ENCODE assay signal across 1 cellular context in the genomic region with DNA sequence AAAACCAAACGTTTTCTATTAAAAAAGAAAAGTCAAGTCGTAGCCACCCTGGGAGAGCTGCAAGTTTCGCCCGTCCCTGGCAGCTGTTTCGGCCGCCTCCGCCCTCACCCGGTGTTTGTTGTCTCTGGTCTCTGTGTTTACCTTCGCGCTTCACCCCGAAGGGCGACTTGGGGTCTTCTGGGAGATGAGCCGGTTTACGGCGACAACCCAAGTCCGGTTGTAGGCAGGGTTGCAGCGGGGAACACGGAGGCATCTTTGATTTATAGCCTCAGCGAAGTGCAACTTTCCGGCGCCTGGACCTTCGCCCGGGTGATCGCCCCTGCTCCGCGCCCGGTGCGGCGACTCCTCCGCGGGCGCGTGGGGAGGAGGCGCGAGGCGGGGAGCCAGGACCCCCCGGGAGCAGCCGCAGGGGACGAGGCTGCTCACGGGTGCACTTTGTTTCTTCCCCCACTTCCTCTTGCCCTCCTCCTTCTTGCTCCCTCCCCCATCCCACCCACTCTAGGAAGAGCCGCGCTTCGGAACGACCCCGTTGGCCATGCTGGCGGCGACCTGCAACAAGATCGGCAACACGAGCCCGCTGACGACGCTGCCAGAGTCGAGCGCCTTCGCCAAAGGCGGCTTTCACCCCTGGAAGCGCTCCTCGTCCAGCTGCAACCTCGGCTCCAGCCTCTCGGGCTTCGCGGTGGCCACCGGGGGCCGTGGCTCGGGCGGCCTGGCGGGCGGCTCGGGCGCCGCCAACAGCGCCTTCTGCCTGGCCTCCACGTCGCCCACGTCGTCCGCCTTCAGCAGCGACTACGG.
TF ChIP-seq lines count a peak whose summit lies in the region.

No MANE protein-coding gene starts in this region.

TF ChIP-seq in HEK293, 187 proteins besides CTCF, POLR2A, EP300 and RAD21 (continued from another document):
- TF ChIP-seq, protein P1, sequence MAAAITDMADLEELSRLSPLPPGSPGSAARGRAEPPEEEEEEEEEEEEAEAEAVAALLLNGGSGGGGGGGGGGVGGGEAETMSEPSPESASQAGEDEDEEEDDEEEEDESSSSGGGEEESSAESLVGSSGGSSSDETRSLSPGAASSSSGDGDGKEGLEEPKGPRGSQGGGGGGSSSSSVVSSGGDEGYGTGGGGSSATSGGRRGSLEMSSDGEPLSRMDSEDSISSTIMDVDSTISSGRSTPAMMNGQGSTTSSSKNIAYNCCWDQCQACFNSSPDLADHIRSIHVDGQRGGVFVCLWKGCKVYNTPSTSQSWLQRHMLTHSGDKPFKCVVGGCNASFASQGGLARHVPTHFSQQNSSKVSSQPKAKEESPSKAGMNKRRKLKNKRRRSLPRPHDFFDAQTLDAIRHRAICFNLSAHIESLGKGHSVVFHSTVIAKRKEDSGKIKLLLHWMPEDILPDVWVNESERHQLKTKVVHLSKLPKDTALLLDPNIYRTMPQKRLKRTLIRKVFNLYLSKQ (tag by site-specific recombination; IDR thresholded peaks at IDR 0.05; ENCODE audit: borderline replicate concordance), result no peak
- TF ChIP-seq, protein P2, sequence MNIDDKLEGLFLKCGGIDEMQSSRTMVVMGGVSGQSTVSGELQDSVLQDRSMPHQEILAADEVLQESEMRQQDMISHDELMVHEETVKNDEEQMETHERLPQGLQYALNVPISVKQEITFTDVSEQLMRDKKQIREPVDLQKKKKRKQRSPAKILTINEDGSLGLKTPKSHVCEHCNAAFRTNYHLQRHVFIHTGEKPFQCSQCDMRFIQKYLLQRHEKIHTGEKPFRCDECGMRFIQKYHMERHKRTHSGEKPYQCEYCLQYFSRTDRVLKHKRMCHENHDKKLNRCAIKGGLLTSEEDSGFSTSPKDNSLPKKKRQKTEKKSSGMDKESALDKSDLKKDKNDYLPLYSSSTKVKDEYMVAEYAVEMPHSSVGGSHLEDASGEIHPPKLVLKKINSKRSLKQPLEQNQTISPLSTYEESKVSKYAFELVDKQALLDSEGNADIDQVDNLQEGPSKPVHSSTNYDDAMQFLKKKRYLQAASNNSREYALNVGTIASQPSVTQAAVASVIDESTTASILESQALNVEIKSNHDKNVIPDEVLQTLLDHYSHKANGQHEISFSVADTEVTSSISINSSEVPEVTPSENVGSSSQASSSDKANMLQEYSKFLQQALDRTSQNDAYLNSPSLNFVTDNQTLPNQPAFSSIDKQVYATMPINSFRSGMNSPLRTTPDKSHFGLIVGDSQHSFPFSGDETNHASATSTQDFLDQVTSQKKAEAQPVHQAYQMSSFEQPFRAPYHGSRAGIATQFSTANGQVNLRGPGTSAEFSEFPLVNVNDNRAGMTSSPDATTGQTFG (tag by site-specific recombination; IDR thresholded peaks at IDR 0.05; ENCODE audit: borderline replicate concordance), result no peak
- TF ChIP-seq EGR2 (tag by site-specific recombination; IDR thresholded peaks at IDR 0.05; ENCODE audit: low read depth) (peak; percentile 66; the same call in 1 of the 2 replicates), WT1 (tag by site-specific recombination; IDR thresholded peaks at IDR 0.05) (no peak), ZNF792 (tag by site-specific recombination; IDR thresholded peaks at IDR 0.05) (no peak), KLF16 (tag by site-specific recombination; IDR thresholded peaks at IDR 0.05) (no peak), ZIC2 (tag by site-specific recombination; IDR thresholded peaks at IDR 0.05) (peak; percentile 55), ZNF658 (tag by site-specific recombination; IDR thresholded peaks at IDR 0.05) (no peak), ZNF426 (tag by site-specific recombination; IDR thresholded peaks at IDR 0.05) (no peak), ZNF350 (tag by site-specific recombination; IDR thresholded peaks at IDR 0.05) (no peak), ZNF175 (tag by site-specific recombination; IDR thresholded peaks at IDR 0.05) (no peak), ZEB2 (tag by site-specific recombination; IDR thresholded peaks at IDR 0.05) (peak; percentile 3; the same call in 1 of the 2 replicates), ZNF639 (tag by site-specific recombination; IDR thresholded peaks at IDR 0.05) (no peak), ZNF664 (tag by site-specific recombination; IDR thresholded peaks at IDR 0.05) (no peak), FEZF1 (tag by site-specific recombination; IDR thresholded peaks at IDR 0.05) (no peak), ZNF701 (tag by site-specific recombination; IDR thresholded peaks at IDR 0.05) (no peak), ZNF184 (tag by site-specific recombination; IDR thresholded peaks at IDR 0.05) (no peak), TRIM28 (IDR thresholded peaks at IDR 0.05; ENCODE audit: borderline replicate concordance, low read length) (no peak), ZNF626 (tag by site-specific recombination; IDR thresholded peaks at IDR 0.05) (no peak)
- TF ChIP-seq, protein P3, sequence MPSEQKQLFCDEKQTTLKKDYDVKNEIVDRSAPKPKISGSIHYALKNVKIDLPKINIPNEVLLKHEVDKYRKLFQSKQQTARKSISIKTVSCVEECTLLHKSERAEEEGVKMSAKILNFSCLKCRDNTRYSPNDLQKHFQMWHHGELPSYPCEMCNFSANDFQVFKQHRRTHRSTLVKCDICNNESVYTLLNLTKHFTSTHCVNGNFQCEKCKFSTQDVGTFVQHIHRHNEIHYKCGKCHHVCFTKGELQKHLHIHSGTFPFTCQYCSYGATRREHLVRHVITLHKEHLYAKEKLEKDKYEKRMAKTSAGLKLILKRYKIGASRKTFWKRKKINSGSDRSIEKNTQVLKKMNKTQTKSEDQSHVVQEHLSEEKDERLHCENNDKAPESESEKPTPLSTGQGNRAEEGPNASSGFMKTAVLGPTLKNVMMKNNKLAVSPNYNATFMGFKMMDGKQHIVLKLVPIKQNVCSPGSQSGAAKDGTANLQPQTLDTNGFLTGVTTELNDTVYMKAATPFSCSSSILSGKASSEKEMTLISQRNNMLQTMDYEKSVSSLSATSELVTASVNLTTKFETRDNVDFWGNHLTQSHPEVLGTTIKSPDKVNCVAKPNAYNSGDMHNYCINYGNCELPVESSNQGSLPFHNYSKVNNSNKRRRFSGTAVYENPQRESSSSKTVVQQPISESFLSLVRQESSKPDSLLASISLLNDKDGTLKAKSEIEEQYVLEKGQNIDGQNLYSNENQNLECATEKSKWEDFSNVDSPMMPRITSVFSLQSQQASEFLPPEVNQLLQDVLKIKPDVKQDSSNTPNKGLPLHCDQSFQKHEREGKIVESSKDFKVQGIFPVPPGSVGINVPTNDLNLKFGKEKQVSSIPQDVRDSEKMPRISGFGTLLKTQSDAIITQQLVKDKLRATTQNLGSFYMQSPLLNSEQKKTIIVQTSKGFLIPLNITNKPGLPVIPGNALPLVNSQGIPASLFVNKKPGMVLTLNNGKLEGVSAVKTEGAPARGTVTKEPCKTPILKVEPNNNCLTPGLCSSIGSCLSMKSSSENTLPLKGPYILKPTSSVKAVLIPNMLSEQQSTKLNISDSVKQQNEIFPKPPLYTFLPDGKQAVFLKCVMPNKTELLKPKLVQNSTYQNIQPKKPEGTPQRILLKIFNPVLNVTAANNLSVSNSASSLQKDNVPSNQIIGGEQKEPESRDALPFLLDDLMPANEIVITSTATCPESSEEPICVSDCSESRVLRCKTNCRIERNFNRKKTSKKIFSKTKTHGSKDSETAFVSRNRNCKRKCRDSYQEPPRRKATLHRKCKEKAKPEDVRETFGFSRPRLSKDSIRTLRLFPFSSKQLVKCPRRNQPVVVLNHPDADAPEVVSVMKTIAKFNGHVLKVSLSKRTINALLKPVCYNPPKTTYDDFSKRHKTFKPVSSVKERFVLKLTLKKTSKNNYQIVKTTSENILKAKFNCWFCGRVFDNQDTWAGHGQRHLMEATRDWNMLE (tag by site-specific recombination; conservative IDR thresholded peaks at IDR 0.05; ENCODE audit: low read depth), result no peak
- TF ChIP-seq, protein P4, sequence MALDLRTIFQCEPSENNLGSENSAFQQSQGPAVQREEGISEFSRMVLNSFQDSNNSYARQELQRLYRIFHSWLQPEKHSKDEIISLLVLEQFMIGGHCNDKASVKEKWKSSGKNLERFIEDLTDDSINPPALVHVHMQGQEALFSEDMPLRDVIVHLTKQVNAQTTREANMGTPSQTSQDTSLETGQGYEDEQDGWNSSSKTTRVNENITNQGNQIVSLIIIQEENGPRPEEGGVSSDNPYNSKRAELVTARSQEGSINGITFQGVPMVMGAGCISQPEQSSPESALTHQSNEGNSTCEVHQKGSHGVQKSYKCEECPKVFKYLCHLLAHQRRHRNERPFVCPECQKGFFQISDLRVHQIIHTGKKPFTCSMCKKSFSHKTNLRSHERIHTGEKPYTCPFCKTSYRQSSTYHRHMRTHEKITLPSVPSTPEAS (tag by site-specific recombination; IDR thresholded peaks at IDR 0.05), result no peak
- TF ChIP-seq, protein P5, sequence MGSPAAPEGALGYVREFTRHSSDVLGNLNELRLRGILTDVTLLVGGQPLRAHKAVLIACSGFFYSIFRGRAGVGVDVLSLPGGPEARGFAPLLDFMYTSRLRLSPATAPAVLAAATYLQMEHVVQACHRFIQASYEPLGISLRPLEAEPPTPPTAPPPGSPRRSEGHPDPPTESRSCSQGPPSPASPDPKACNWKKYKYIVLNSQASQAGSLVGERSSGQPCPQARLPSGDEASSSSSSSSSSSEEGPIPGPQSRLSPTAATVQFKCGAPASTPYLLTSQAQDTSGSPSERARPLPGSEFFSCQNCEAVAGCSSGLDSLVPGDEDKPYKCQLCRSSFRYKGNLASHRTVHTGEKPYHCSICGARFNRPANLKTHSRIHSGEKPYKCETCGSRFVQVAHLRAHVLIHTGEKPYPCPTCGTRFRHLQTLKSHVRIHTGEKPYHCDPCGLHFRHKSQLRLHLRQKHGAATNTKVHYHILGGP (tag by site-specific recombination; IDR thresholded peaks at IDR 0.05), result no peak
